ENCODE assay signal across 21 cellular contexts in genomic region chr2:98164256-98164655, GRCh38.
DNase-seq lines count a peak whose midpoint lies in the region; ATAC-seq, FAIRE-seq and TF ChIP-seq lines count a peak whose summit lies in the region.
"Had no signal": no experiment of that assay in that cellular context is flagged by ENCODE, and none has a peak within 500 bp of the region (broad histone marks: within the 10 kb centered on the region; RNA-seq: fewer than 3 reads in every experiment).

No MANE protein-coding gene starts in this region.

- H3K9ac ChIP-seq in keratinocyte (ENCODE audit: control insufficient read depth, extremely low read depth, insufficient read depth, low read length) = no peak overlapping the region
- H3K9ac ChIP-seq: BLaER1, GM23248 had no signal

- in situ Hi-C loops in gastrocnemius medialis (cut with MboI; ENCODE audit: low sequenced_read_pairs in 4 of 4) = no loop called here

- H3K79me2 ChIP-seq in keratinocyte (ENCODE audit: control insufficient read depth, insufficient read depth, low read length) = no peaks in the 10 kb centered on the region

- no peaks in the 10 kb centered on the region for H4K20me1 ChIP-seq in keratinocyte (ENCODE audit: control insufficient read depth, extremely low read depth, insufficient read depth, low read length)
- H4K20me1 ChIP-seq: BLaER1 had no signal

- no peak overlapping the region for H2AFZ ChIP-seq in keratinocyte (ENCODE audit: control insufficient read depth, low read length)
- H2AFZ ChIP-seq: GM23248 had no signal

- FAIRE-seq in bronchial epithelial cell (lab: Jason Lieb, UNC) (no peak), keratinocyte (lab: Jason Lieb, UNC) (peak; percentile 34)
- FAIRE-seq: RCC 7860 had no signal

- H3K9me3 ChIP-seq in ascending aorta (no peaks in the 10 kb centered on the region), keratinocyte (ENCODE audit: control insufficient read depth, low read depth, low read length) (no peaks in the 10 kb centered on the region), gastrocnemius medialis (no peaks in the 10 kb centered on the region)
- H3K9me3 ChIP-seq: BLaER1 had no signal

- peaks cover 25 to 36% of the 10 kb centered on the region in 2 donors for H3K4me1 ChIP-seq in ascending aorta
- peaks cover 34% of the 10 kb centered on the region for H3K4me1 ChIP-seq in keratinocyte (ENCODE audit: control insufficient read depth, extremely low read depth, insufficient read depth, low read length)
- H3K4me1 ChIP-seq in gastrocnemius medialis = peaks cover 53 to 54% of the 10 kb centered on the region in 2 donors
- H3K4me1 ChIP-seq: BLaER1 had no signal

- TF ChIP-seq CTCF in ascending aorta (IDR thresholded peaks at IDR 0.05) (no peak), bronchial epithelial cell (IDR thresholded peaks at IDR 0.05; ENCODE audit: insufficient read depth, low read length, severe bottlenecking) (no peak), keratinocyte (optimal IDR thresholded peaks at IDR 0.05 in 1 of 3, IDR thresholded peaks at IDR 0.05 in 1 of 3, conservative IDR thresholded peaks at IDR 0.05 in 1 of 3; ENCODE audit: extremely low read depth in 1 of 3, insufficient read depth in 2 of 3, low read length in 3 of 3) (no peak), gastrocnemius medialis (IDR thresholded peaks at IDR 0.05 in 4 of 5, conservative IDR thresholded peaks at IDR 0.05 in 1 of 5) (no peak)

- ATAC-seq in gastrocnemius medialis (peak; percentile 46 to 50), HG02763 (IDR thresholded peaks at IDR 0.05; ENCODE audit: unreplicated experiment) (no peak)
- ATAC-seq in activated CD4-positive, CD25-positive, alpha-beta regulatory T cell treated with anti-CD3 and anti-CD28 coated beads, Interleukin-2, amount 50 U/mL, for 24 hours = no peak

- H3K4me3 ChIP-seq in ascending aorta (no peak overlapping the region), bronchial epithelial cell (ENCODE audit: low read depth, low read length) (no peak overlapping the region), keratinocyte (ENCODE audit: control insufficient read depth in 2 of 3, extremely low read depth in 1 of 3, insufficient read depth in 2 of 3, low read depth in 1 of 3, low read length in 3 of 3) (no peak overlapping the region), gastrocnemius medialis (no peak overlapping the region)
- H3K4me3 ChIP-seq: BLaER1, GM23248 had no signal

- H3K9me1 ChIP-seq in keratinocyte (ENCODE audit: control insufficient read depth, extremely low read depth, insufficient read depth, low read length) = no peaks in the 10 kb centered on the region

- TF ChIP-seq POLR2A in gastrocnemius medialis (IDR thresholded peaks at IDR 0.05) = no peak

- dilution Hi-C loops in keratinocyte (cut with MboI; ENCODE audit: extremely low pct_ligation_motif_present, low sequenced_read_pairs) = no loop called here

- no peak for DNase-seq in ascending aorta (ENCODE audit: low spot score in 2 of 2)
- DNase-seq in bronchial epithelial cell (ENCODE audit: low read depth) = peak; percentile 61
- DNase-seq in keratinocyte (ENCODE audit: low read depth, low spot score) = no peak
- peak; percentile 47 to 70 for DNase-seq in gastrocnemius medialis
- DNase-seq in NCI-H2196 treated with DMSO at 0.1 percent for 48 hours (lab: John Stamatoyannopoulos, UW; ENCODE audit: unreplicated experiment) = no peak
- DNase-seq: CD4-positive, alpha-beta T cell; COR-L47; DMS79; GM23248; HFFc6; Karpas-422; NCI-H1694; NCI-H2081; NCI-H2171; NCI-H524 treated with DMSO at 0.1 percent for 48 hours; OCI-M1; SHP77 had no signal

- no peaks in the 10 kb centered on the region for H3K36me3 ChIP-seq in ascending aorta
- H3K36me3 ChIP-seq in bronchial epithelial cell (ENCODE audit: control insufficient read depth, insufficient read depth, low read length) = no peaks in the 10 kb centered on the region
- H3K36me3 ChIP-seq in keratinocyte (ENCODE audit: control insufficient read depth in 2 of 2, extremely low read depth in 1 of 2, insufficient read depth in 2 of 2, low read length in 2 of 2) = no peaks in the 10 kb centered on the region
- H3K36me3 ChIP-seq in gastrocnemius medialis = no peaks in the 10 kb centered on the region
- H3K36me3 ChIP-seq: BLaER1 had no signal

- no peak overlapping the region for H3K4me2 ChIP-seq in keratinocyte (ENCODE audit: control insufficient read depth, extremely low read depth, insufficient read depth, low read depth, low read length)
- H3K4me2 ChIP-seq: BLaER1 had no signal

- H3K27me3 ChIP-seq in ascending aorta (no peaks in the 10 kb centered on the region), bronchial epithelial cell (ENCODE audit: control insufficient read depth, insufficient read depth, low read length) (no peaks in the 10 kb centered on the region), keratinocyte (ENCODE audit: control insufficient read depth, extremely low read depth, insufficient read depth, low read length) (no peaks in the 10 kb centered on the region), gastrocnemius medialis (no peaks in the 10 kb centered on the region)
- H3K27me3 ChIP-seq: BLaER1 had no signal

- peak overlapping the region; percentile 9 to 14 for H3K27ac ChIP-seq in ascending aorta
- H3K27ac ChIP-seq in keratinocyte (ENCODE audit: control insufficient read depth, insufficient read depth, low read length) = no peak overlapping the region
- H3K27ac ChIP-seq in gastrocnemius medialis = peak overlapping the region; percentile 93 to 99 (median 97)
- H3K27ac ChIP-seq: BLaER1, GM23248 had no signal

- intact Hi-C loops in ascending aorta (cut with DNase I) = loop anchor here (5.0 to 10.0 kb wide), 5 partner anchors 167 to 1171 kb away; partner anchors contain the start of genes ACTR1B, COX5B, EIF5B and LIPT1
- intact Hi-C loops in gastrocnemius medialis (cut with DNase I; ENCODE audit: low total_unique reads) = loop anchor here (5.0 to 10.0 kb wide), 3 partner anchors 227 to 1629 kb away; partner anchors contain the start of genes ANKRD23 and ARID5A

Comparison
In these comparisons a context has a peak if more than half of its experiments do, and no peak if none do; other contexts are left out.
1. DNase-seq: peak in bronchial epithelial cell (single experiment) and gastrocnemius medialis (2 of 2); none in ascending aorta (0 of 2), keratinocyte (single experiment) and NCI-H2196 treated with DMSO at 0.1 percent for 48 hours (single experiment).
2. ATAC-seq: peak in gastrocnemius medialis (2 of 2); none in activated CD4-positive, CD25-positive, alpha-beta regulatory T cell treated with anti-CD3 and anti-CD28 coated beads, Interleukin-2, amount 50 U/mL, for 24 hours (0 of 2) and HG02763 (single experiment).